Comparison of ENCODE assay signal across 1 cellular context in the genomic region with DNA sequence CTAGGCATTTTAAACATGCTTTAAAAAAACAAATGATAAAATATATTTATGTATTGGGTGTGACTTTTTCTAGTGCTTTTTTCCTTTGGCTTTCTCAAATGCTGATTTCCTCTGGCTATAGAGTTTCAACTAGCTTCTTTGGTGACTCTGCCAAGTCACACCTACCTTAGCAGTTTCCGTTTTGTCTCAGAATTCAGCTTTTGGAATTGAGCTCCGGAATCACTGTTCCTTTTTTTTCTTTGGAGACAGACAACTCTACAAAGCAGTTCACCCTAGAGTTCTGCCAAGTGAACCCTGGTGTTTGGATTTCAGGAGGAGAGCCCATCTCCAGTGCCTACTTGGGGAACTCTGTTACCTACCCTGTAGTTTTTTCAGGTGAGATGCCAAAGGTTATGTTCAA.
TF ChIP-seq lines count a peak whose summit lies in the region.

No MANE protein-coding gene starts in this region.

TF ChIP-seq in WTC11, 78 proteins besides CTCF, POLR2A, EP300 and RAD21 (continued from another document):
- TF ChIP-seq, protein P1, sequence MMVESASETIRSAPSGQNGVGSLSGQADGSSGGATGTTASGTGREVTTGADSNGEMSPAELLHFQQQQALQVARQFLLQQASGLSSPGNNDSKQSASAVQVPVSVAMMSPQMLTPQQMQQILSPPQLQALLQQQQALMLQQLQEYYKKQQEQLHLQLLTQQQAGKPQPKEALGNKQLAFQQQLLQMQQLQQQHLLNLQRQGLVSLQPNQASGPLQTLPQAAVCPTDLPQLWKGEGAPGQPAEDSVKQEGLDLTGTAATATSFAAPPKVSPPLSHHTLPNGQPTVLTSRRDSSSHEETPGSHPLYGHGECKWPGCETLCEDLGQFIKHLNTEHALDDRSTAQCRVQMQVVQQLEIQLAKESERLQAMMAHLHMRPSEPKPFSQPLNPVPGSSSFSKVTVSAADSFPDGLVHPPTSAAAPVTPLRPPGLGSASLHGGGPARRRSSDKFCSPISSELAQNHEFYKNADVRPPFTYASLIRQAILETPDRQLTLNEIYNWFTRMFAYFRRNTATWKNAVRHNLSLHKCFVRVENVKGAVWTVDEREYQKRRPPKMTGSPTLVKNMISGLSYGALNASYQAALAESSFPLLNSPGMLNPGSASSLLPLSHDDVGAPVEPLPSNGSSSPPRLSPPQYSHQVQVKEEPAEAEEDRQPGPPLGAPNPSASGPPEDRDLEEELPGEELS (CRISPR knock-in tag; IDR thresholded peaks at IDR 0.05), result no peak
- TF ChIP-seq ZNF396 (CRISPR knock-in tag; IDR thresholded peaks at IDR 0.05; ENCODE audit: borderline replicate concordance) (no peak), RELA (CRISPR knock-in tag; IDR thresholded peaks at IDR 0.05; ENCODE audit: borderline replicate concordance) (no peak), OVOL2 (CRISPR knock-in tag; IDR thresholded peaks at IDR 0.05; ENCODE audit: borderline replicate concordance) (no peak)
- TF ChIP-seq, protein P2, sequence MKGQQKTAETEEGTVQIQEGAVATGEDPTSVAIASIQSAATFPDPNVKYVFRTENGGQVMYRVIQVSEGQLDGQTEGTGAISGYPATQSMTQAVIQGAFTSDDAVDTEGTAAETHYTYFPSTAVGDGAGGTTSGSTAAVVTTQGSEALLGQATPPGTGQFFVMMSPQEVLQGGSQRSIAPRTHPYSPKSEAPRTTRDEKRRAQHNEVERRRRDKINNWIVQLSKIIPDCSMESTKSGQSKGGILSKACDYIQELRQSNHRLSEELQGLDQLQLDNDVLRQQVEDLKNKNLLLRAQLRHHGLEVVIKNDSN (CRISPR knock-in tag; IDR thresholded peaks at IDR 0.05), result no peak
- TF ChIP-seq, protein P3, sequence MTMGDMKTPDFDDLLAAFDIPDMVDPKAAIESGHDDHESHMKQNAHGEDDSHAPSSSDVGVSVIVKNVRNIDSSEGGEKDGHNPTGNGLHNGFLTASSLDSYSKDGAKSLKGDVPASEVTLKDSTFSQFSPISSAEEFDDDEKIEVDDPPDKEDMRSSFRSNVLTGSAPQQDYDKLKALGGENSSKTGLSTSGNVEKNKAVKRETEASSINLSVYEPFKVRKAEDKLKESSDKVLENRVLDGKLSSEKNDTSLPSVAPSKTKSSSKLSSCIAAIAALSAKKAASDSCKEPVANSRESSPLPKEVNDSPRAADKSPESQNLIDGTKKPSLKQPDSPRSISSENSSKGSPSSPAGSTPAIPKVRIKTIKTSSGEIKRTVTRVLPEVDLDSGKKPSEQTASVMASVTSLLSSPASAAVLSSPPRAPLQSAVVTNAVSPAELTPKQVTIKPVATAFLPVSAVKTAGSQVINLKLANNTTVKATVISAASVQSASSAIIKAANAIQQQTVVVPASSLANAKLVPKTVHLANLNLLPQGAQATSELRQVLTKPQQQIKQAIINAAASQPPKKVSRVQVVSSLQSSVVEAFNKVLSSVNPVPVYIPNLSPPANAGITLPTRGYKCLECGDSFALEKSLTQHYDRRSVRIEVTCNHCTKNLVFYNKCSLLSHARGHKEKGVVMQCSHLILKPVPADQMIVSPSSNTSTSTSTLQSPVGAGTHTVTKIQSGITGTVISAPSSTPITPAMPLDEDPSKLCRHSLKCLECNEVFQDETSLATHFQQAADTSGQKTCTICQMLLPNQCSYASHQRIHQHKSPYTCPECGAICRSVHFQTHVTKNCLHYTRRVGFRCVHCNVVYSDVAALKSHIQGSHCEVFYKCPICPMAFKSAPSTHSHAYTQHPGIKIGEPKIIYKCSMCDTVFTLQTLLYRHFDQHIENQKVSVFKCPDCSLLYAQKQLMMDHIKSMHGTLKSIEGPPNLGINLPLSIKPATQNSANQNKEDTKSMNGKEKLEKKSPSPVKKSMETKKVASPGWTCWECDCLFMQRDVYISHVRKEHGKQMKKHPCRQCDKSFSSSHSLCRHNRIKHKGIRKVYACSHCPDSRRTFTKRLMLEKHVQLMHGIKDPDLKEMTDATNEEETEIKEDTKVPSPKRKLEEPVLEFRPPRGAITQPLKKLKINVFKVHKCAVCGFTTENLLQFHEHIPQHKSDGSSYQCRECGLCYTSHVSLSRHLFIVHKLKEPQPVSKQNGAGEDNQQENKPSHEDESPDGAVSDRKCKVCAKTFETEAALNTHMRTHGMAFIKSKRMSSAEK (CRISPR knock-in tag; IDR thresholded peaks at IDR 0.05; ENCODE audit: borderline replicate concordance), result no peak
